ENCODE assay signal across 14 cellular contexts in the genomic region with DNA sequence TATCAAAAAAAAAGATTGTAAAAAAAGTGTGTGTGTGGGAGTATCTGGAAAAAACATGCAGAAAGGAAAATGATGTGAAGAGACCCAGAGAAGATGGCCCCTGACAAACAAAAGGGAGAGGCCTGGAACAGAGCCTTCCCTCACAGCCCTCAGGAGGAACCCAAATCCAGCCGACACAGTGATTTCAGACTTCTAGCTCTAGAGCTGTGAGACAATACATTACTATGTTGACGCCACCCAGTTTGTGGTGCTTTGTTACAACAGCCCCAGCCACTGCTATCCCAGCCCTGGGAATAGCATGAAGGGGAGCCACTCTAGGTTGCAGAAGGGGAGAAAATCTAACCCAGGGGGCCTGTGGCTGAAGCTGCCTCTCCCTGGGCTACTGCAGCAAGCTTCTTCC. TPM values are rescaled to one million over a fixed set of nuclear protein-coding genes. Genes with fewer than 3 reads are reported as not detected.
A peak's percentile ranks its signal among the peaks of the same experiment; 100 is the strongest.
DNase-seq lines count a peak whose midpoint lies in the region; ATAC-seq and TF ChIP-seq lines count a peak whose summit lies in the region.
"Had no signal": no experiment of that assay in that cellular context is flagged by ENCODE, and none has a peak within 500 bp of the region (broad histone marks: within the 10 kb centered on the region; RNA-seq: fewer than 3 reads in every experiment).

No MANE protein-coding gene starts in this region.

- peak; percentile 50 for DNase-seq in right atrium auricular region (ENCODE audit: low spot score)
- no peak for DNase-seq in left ventricle myocardium superior
- DNase-seq in osteoblast (ENCODE audit: insufficient read length, low spot score, missing footprints) = no peak
- DNase-seq in NCI-H1694 treated with DMSO at 0.1 percent for 48 hours (lab: John Stamatoyannopoulos, UW) = no peak
- no peak for DNase-seq in suprapubic skin (ENCODE audit: low spot score in 2 of 2)
- DNase-seq in activated T-cell treated with anti-CD3 and anti-CD28 coated beads, Interleukin-2, amount 50 U/mL, for 4 hours = no peak
- DNase-seq: CD4-positive, CD25-positive, alpha-beta regulatory T cell; DMS53; GF-D8 had no signal

- H3K4me1 Mint-ChIP-seq in activated T-cell treated with anti-CD3 and anti-CD28 coated beads, Interleukin-2, amount 50 U/mL, for 4 hours (ENCODE audit: low read depth) = no peaks in the 10 kb centered on the region
- H3K4me1 Mint-ChIP-seq: CD4-positive, CD25-positive, alpha-beta regulatory T cell had no signal

- TF ChIP-seq POLR2A in gastroesophageal sphincter (IDR thresholded peaks at IDR 0.05) (no peak), suprapubic skin (IDR thresholded peaks at IDR 0.05) (no peak)

- TF ChIP-seq CTCF in right atrium auricular region (IDR thresholded peaks at IDR 0.05) (no peak), gastroesophageal sphincter (IDR thresholded peaks at IDR 0.05) (no peak), osteoblast (IDR thresholded peaks at IDR 0.05; ENCODE audit: extremely low read depth, low read depth, low read length) (no peak), suprapubic skin (IDR thresholded peaks at IDR 0.05) (no peak)

- H4K20me1 ChIP-seq in osteoblast (ENCODE audit: insufficient read depth, low read length) = no peaks in the 10 kb centered on the region
- H4K20me1 ChIP-seq: BLaER1 treated with 17β-estradiol and CSF1 and Interleukin-3, amounts not matched to agents 10 nM and 100 nM had no signal

- H3K36me3 ChIP-seq in right atrium auricular region (no peaks in the 10 kb centered on the region), gastroesophageal sphincter (no peaks in the 10 kb centered on the region), osteoblast (ENCODE audit: insufficient read depth, low read length) (no peaks in the 10 kb centered on the region), suprapubic skin (no peaks in the 10 kb centered on the region)
- H3K36me3 ChIP-seq: BLaER1 treated with 17β-estradiol and CSF1 and Interleukin-3, amounts not matched to agents 10 nM and 100 nM had no signal

- H3K27me3 ChIP-seq in right atrium auricular region (no peaks in the 10 kb centered on the region), gastroesophageal sphincter (no peaks in the 10 kb centered on the region), osteoblast (ENCODE audit: insufficient read depth, low read length) (peaks cover 4% of the 10 kb centered on the region), suprapubic skin (no peaks in the 10 kb centered on the region)
- H3K27me3 ChIP-seq: BLaER1 treated with 17β-estradiol and CSF1 and Interleukin-3, amounts not matched to agents 10 nM and 100 nM had no signal

- no peaks in the 10 kb centered on the region for H3K9me3 ChIP-seq in right atrium auricular region
- H3K9me3 ChIP-seq in gastroesophageal sphincter = no peaks in the 10 kb centered on the region
- H3K9me3 ChIP-seq in osteoblast (ENCODE audit: low read depth, low read length) = peaks cover 2% of the 10 kb centered on the region
- no peaks in the 10 kb centered on the region for H3K9me3 ChIP-seq in suprapubic skin

- no peak overlapping the region for H3K4me3 Mint-ChIP-seq in activated T-cell treated with anti-CD3 and anti-CD28 coated beads, Interleukin-2, amount 50 U/mL, for 4 hours
- H3K4me3 Mint-ChIP-seq: CD4-positive, CD25-positive, alpha-beta regulatory T cell had no signal

- H2AFZ ChIP-seq in osteoblast (ENCODE audit: low read length) = peak overlapping the region; percentile 37

- H3K36me3 Mint-ChIP-seq in activated T-cell treated with anti-CD3 and anti-CD28 coated beads, Interleukin-2, amount 50 U/mL, for 4 hours (ENCODE audit: insufficient read depth) = peaks cover 2% of the 10 kb centered on the region
- H3K36me3 Mint-ChIP-seq: CD4-positive, CD25-positive, alpha-beta regulatory T cell had no signal

- no peaks in the 10 kb centered on the region for H3K4me1 ChIP-seq in right atrium auricular region
- H3K4me1 ChIP-seq in gastroesophageal sphincter = peaks cover 0 to 10% (median 3%) of the 10 kb centered on the region in 3 donors
- peaks cover 9% of the 10 kb centered on the region for H3K4me1 ChIP-seq in osteoblast (ENCODE audit: insufficient read depth, low read length)
- H3K4me1 ChIP-seq in suprapubic skin = peaks cover 4% of the 10 kb centered on the region

- intact Hi-C loops in left ventricle myocardium superior (cut with micrococcal nuclease) = no loop called here

- peaks cover 34% of the 10 kb centered on the region for H3K27me3 Mint-ChIP-seq in activated T-cell treated with anti-CD3 and anti-CD28 coated beads, Interleukin-2, amount 50 U/mL, for 4 hours (ENCODE audit: low read depth)

- 68% methylated on average over 2 of the region's 2 CpGs; no CpG with 5 or more reads in 1 of the 2 donors for WGBS in gastroesophageal sphincter (ENCODE audit: low coverage in 1 of 2), 2 donors
- WGBS in suprapubic skin = 69% methylated on average over 2 of the region's 2 CpGs

- peaks cover 6% of the 10 kb centered on the region for H3K9me3 Mint-ChIP-seq in activated T-cell treated with anti-CD3 and anti-CD28 coated beads, Interleukin-2, amount 50 U/mL, for 4 hours

- H3K4me3 ChIP-seq in right atrium auricular region (no peak overlapping the region), gastroesophageal sphincter (no peak overlapping the region), osteoblast (ENCODE audit: insufficient read depth, low read length) (no peak overlapping the region), suprapubic skin (no peak overlapping the region)
- H3K4me3 ChIP-seq: BLaER1 treated with 17β-estradiol and CSF1 and Interleukin-3, amounts not matched to agents 10 nM and 100 nM had no signal

- ATAC-seq in left ventricle myocardium superior = no peak
- peak; percentile 26 for ATAC-seq in gastroesophageal sphincter
- no peak for ATAC-seq in HG03039 (IDR thresholded peaks at IDR 0.05; ENCODE audit: unreplicated experiment)
- no peak for ATAC-seq in activated T-cell treated with anti-CD3 and anti-CD28 coated beads, Interleukin-2, amount 50 U/mL, for 4 hours
- ATAC-seq: HCT116 had no signal

- no peak overlapping the region for H3K4me2 ChIP-seq in osteoblast (ENCODE audit: insufficient read depth, low read length)

- H3K27ac ChIP-seq in right atrium auricular region (no peak overlapping the region), gastroesophageal sphincter (no peak overlapping the region), osteoblast (ENCODE audit: low read depth, low read length) (no peak overlapping the region), suprapubic skin (no peak overlapping the region)
- H3K27ac ChIP-seq: 22Rv1; BLaER1 treated with 17β-estradiol and CSF1 and Interleukin-3, amounts not matched to agents 10 nM and 100 nM had no signal

- no peaks in the 10 kb centered on the region for H3K79me2 ChIP-seq in osteoblast (ENCODE audit: insufficient read depth, low read length)

- TF ChIP-seq EP300 in gastroesophageal sphincter (IDR thresholded peaks at IDR 0.05) (no peak), suprapubic skin (IDR thresholded peaks at IDR 0.05) (no peak)

RNA-seq across cellular contexts. Expression of a gene that starts 59.0 kb away (rescaled TPM):
- 1 to 10 TPM; 1.8 to 7.7 TPM for total RNA-seq in right atrium auricular region
- 2.1 TPM for total RNA-seq in left ventricle myocardium superior
- total RNA-seq in gastroesophageal sphincter = 10 to 100 TPM in 3 of 4 donors, 1 to 10 TPM in 1; 7.8 to 15.4 (median 11.8) TPM
- total RNA-seq in osteoblast = 0.29 and 0.36 TPM in 2 replicates
- total RNA-seq in suprapubic skin = 10 to 100 TPM; 26.0 to 50.6 (median 46.2) TPM
- under 1 TPM in 2 of 3 donors, not detected in 1; 0.05 to 0.29 TPM for total RNA-seq in activated T-cell treated with anti-CD3 and anti-CD28 coated beads, Interleukin-2, amount 50 U/mL, for 4 hours
- total RNA-seq: CD4-positive, CD25-positive, alpha-beta regulatory T cell had no signal
